ENCODE assay signal across 8 cellular contexts in genomic region chr1:23019094-23019850, GRCh38. TPM values are rescaled to one million over a fixed set of nuclear protein-coding genes. Genes with fewer than 3 reads are reported as not detected.
DNase-seq lines count a peak whose midpoint lies in the region; ATAC-seq and TF ChIP-seq lines count a peak whose summit lies in the region.

KDM1A (plus strand) TSS chr1:23019468; CDS start chr1:23019597, 129 bp downstream.

- H3K27me3 ChIP-seq in left ventricle myocardium inferior (ENCODE audit: low read depth) (no peaks in the 10 kb centered on the region), prostate gland (replicated peaks; ENCODE audit: insufficient read depth) (no peaks in the 10 kb centered on the region)

- ATAC-seq in HG02870 (IDR thresholded peaks at IDR 0.05; ENCODE audit: unreplicated experiment) (peak; percentile 90), T-helper 17 cell (peak; percentile 100)

- H3K36me3 Mint-ChIP-seq in T-helper 17 cell (ENCODE audit: low read depth), result peaks cover 11% of the 10 kb centered on the region

- H3K9me3 ChIP-seq in T-helper 17 cell (ENCODE audit: control insufficient read depth, low read length, poor library complexity, severe bottlenecking), result no peaks in the 10 kb centered on the region
- H3K9me3 ChIP-seq in left ventricle myocardium inferior (replicated peaks), result peaks cover 16% of the 10 kb centered on the region
- no peaks in the 10 kb centered on the region for H3K9me3 ChIP-seq in prostate gland

- no peaks in the 10 kb centered on the region for H3K27me3 Mint-ChIP-seq in T-helper 17 cell

- peak within 1 kb of the TSS; percentile 97 for H3K4me3 Mint-ChIP-seq in T-helper 17 cell

- H3K36me3 ChIP-seq in left ventricle myocardium inferior, result no peaks in the 10 kb centered on the region
- H3K36me3 ChIP-seq in prostate gland, result no peaks in the 10 kb centered on the region
- H3K36me3 ChIP-seq in urinary bladder (ENCODE audit: insufficient read depth), result no peaks in the 10 kb centered on the region

- peaks cover 28% of the 10 kb centered on the region for H3K4me1 Mint-ChIP-seq in T-helper 17 cell

- peaks cover 26% of the 10 kb centered on the region for H3K4me1 ChIP-seq in left ventricle myocardium inferior
- H3K4me1 ChIP-seq in prostate gland (replicated peaks), result no peaks in the 10 kb centered on the region
- no peaks in the 10 kb centered on the region for H3K4me1 ChIP-seq in urinary bladder (ENCODE audit: insufficient read depth)

- peak; percentile 95 for DNase-seq in GM13977 (ENCODE audit: low spot score)
- DNase-seq in NCI-H146 treated with DMSO at 0.1 percent for 48 hours (lab: John Stamatoyannopoulos, UW; ENCODE audit: unreplicated experiment), result peak; percentile 79
- peak; percentile 80 to 95 (median 81) for DNase-seq in T-helper 17 cell
- peak; percentile 53 to 98 (median 93) for DNase-seq in amygdala (lab: John Stamatoyannopoulos, UW)
- peak; percentile 99 for DNase-seq in left ventricle myocardium inferior
- DNase-seq in prostate gland (ENCODE audit: low spot score), result peak; percentile 98

- H3K27ac Mint-ChIP-seq in T-helper 17 cell, result peak within 1 kb of the TSS; percentile 94

- in situ Hi-C loops in GM13977 (cut with MboI; ENCODE audit: low pct_unique_long_range_greater_than_20kb, low sequenced_read_pairs, unreplicated experiment), result no loop called here

- intact Hi-C loops in left ventricle myocardium inferior (cut with micrococcal nuclease), result no loop called here
- intact Hi-C loops in prostate gland (cut with DNase I), result no loop called here

- TF ChIP-seq POLR2A in prostate gland (IDR thresholded peaks at IDR 0.05), result peak; percentile 79

- H3K27ac ChIP-seq in left ventricle myocardium inferior (replicated peaks) (peak within 1 kb of the TSS; percentile 90), prostate gland (peak within 1 kb of the TSS; percentile 88 to 92), urinary bladder (ENCODE audit: low read depth) (peak within 1 kb of the TSS; percentile 90)

- peak; percentile 36 for TF ChIP-seq CTCF in GM13977 (IDR thresholded peaks at IDR 0.05; ENCODE audit: extremely low read depth, insufficient read depth, missing control alignments)
- TF ChIP-seq CTCF in left ventricle myocardium inferior (IDR thresholded peaks at IDR 0.05; ENCODE audit: borderline replicate concordance), result no peak
- TF ChIP-seq CTCF in prostate gland (IDR thresholded peaks at IDR 0.05), result peak in 2 of 4 experiments; percentile 16 to 27

- WGBS in prostate gland, result 0% methylated on average over 57 of the region's 84 CpGs
- WGBS in urinary bladder, result under 1% methylated on average over 84 of the region's 84 CpGs

- peak within 1 kb of the TSS; percentile 99 for H3K4me3 ChIP-seq in left ventricle myocardium inferior
- H3K4me3 ChIP-seq in prostate gland, result peak within 1 kb of the TSS; percentile 92 to 95
- peak within 1 kb of the TSS; percentile 95 for H3K4me3 ChIP-seq in urinary bladder (ENCODE audit: low read depth, low read length)

RNA-seq across cellular contexts. Expression of gene KDM1A, which starts in this region (rescaled TPM):
- 10 to 100 TPM; 32.2 to 34.4 TPM for total RNA-seq in T-helper 17 cell
- 27.4 TPM for total RNA-seq in left ventricle myocardium inferior
- 10 to 100 TPM; 75.1 to 94.5 TPM for total RNA-seq in prostate gland
- total RNA-seq in urinary bladder, result 86.0 TPM
- 42.5 TPM for polyA plus RNA-seq in urinary bladder

Comparison
In these comparisons a context has a peak if more than half of its experiments do, and no peak if none do; other contexts are left out.
1. Peak in every context shown above with its lines: DNase-seq, ATAC-seq, H3K4me3 ChIP-seq and H3K27ac ChIP-seq.